ENCODE assay signal across 23 cellular contexts in the genomic region with DNA sequence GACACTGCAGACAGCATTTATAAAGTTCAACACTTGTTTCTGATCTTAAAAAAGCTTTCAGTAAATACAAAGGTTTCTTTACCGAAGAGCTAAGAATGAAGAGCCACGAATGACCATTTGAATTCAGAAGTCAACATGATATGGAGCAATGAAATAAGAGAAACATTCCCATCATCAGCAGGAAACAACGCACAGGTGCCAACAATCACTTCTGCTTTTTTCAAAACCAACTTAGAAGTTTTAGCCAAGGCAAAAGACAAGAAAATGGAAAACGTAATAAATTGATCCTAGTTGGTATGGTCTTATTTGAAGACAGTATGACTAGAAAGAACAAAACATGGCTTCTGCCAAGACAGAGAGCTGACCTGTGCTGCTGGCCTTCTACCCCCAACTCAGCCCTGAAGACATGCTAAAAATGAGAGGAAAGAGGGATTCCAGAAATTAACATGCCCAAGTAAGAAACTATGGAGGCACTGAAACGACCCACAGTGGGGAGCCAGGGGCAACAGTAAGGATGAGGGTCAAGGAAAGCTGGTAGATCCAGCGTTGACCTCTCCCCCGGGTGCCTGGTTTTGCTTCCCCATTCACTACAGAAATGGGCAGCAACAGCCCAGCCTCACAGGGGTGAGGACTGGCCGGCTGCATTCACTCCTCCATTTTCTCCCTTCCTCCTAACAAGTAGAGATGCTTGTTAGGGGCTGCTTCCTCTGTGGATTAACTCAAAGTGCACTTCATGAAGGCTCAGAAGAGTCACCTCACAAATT.
"Had no signal": no experiment of that assay in that cellular context is flagged by ENCODE, and none has a peak within 500 bp of the region (broad histone marks: within the 10 kb centered on the region; RNA-seq: fewer than 3 reads in every experiment).

No MANE protein-coding gene starts in this region.

- ATAC-seq: activated CD8-positive, alpha-beta memory T cell treated with anti-CD3 and anti-CD28 coated beads, Interleukin-2, amount 10 ng/mL, durations not matched to agents 7 days and 5 days; activated CD8-positive, alpha-beta T cell treated with anti-CD3 and anti-CD28 coated beads for 36 hours; left lung had no signal

- H3K4me3 Mint-ChIP-seq: activated CD4-positive, alpha-beta T cell treated with anti-CD3 and anti-CD28 coated beads, Interleukin-2, amount 10 ng/mL, durations not matched to agents 7 days and 5 days; activated CD8-positive, alpha-beta memory T cell treated with anti-CD3 and anti-CD28 coated beads, Interleukin-2, amount 10 ng/mL, durations not matched to agents 7 days and 5 days; activated CD8-positive, alpha-beta T cell treated with anti-CD3 and anti-CD28 coated beads for 36 hours; activated naive CD4-positive, alpha-beta T cell treated with anti-CD3 and anti-CD28 coated beads, Interleukin-2, amount 50 U/mL, for 24 hours; activated T-helper 1 cell treated with anti-CD3 and anti-CD28 coated beads, Interleukin-12 subunit alpha, Interleukin-12 subunit beta, Interleukin-2, Interleukin-4 antibody, amounts not matched to agents 30 ng/mL and 10 ng/mL and 1 ng/mL, durations not matched to agents 14 hours and 24 hours and 36 hours; brain; dendritic cell treated with granulocyte-macrophage colony-stimulating factor and Interleukin-4, amounts not matched to agents 40 ng/mL and 50 ng/mL, for 4 days; natural killer cell; type B pancreatic cell had no signal

- H3K9me3 Mint-ChIP-seq: activated CD4-positive, alpha-beta T cell treated with anti-CD3 and anti-CD28 coated beads, Interleukin-2, amount 10 ng/mL, durations not matched to agents 7 days and 5 days; activated CD8-positive, alpha-beta T cell treated with anti-CD3 and anti-CD28 coated beads for 36 hours; activated naive CD4-positive, alpha-beta T cell treated with anti-CD3 and anti-CD28 coated beads, Interleukin-2, amount 50 U/mL, for 24 hours; activated T-helper 1 cell treated with anti-CD3 and anti-CD28 coated beads, Interleukin-12 subunit alpha, Interleukin-12 subunit beta, Interleukin-2, Interleukin-4 antibody, amounts not matched to agents 30 ng/mL and 10 ng/mL and 1 ng/mL, durations not matched to agents 14 hours and 24 hours and 36 hours; brain; dendritic cell treated with granulocyte-macrophage colony-stimulating factor and Interleukin-4, amounts not matched to agents 40 ng/mL and 50 ng/mL, for 4 days; natural killer cell; type B pancreatic cell had no signal

- H3K27me3 Mint-ChIP-seq: activated CD4-positive, alpha-beta T cell treated with anti-CD3 and anti-CD28 coated beads, Interleukin-2, amount 10 ng/mL, durations not matched to agents 7 days and 5 days; activated CD8-positive, alpha-beta memory T cell treated with anti-CD3 and anti-CD28 coated beads, Interleukin-2, amount 10 ng/mL, durations not matched to agents 7 days and 5 days; activated CD8-positive, alpha-beta T cell treated with anti-CD3 and anti-CD28 coated beads for 36 hours; activated naive CD4-positive, alpha-beta T cell treated with anti-CD3 and anti-CD28 coated beads, Interleukin-2, amount 50 U/mL, for 24 hours; brain; dendritic cell treated with granulocyte-macrophage colony-stimulating factor and Interleukin-4, amounts not matched to agents 40 ng/mL and 50 ng/mL, for 4 days; progenitor cell of endocrine pancreas; type B pancreatic cell had no signal

- H3K27ac Mint-ChIP-seq: activated CD4-positive, alpha-beta T cell treated with anti-CD3 and anti-CD28 coated beads, Interleukin-2, amount 10 ng/mL, durations not matched to agents 7 days and 5 days; activated CD8-positive, alpha-beta memory T cell treated with anti-CD3 and anti-CD28 coated beads, Interleukin-2, amount 10 ng/mL, durations not matched to agents 7 days and 5 days; activated CD8-positive, alpha-beta T cell treated with anti-CD3 and anti-CD28 coated beads for 36 hours; activated naive CD4-positive, alpha-beta T cell treated with anti-CD3 and anti-CD28 coated beads, Interleukin-2, amount 50 U/mL, for 24 hours; activated T-helper 1 cell treated with anti-CD3 and anti-CD28 coated beads, Interleukin-12 subunit alpha, Interleukin-12 subunit beta, Interleukin-2, Interleukin-4 antibody, amounts not matched to agents 30 ng/mL and 10 ng/mL and 1 ng/mL, durations not matched to agents 14 hours and 24 hours and 36 hours; brain; dendritic cell treated with granulocyte-macrophage colony-stimulating factor and Interleukin-4, amounts not matched to agents 40 ng/mL and 50 ng/mL, for 4 days; progenitor cell of endocrine pancreas had no signal

- DNase-seq: activated CD4-positive, alpha-beta T cell treated with anti-CD3 and anti-CD28 coated beads, Interleukin-2, amount 10 ng/mL, durations not matched to agents 7 days and 5 days; activated CD4-positive, CD25-positive, alpha-beta regulatory T cell treated with anti-CD3 and anti-CD28 coated beads, Interleukin-2, amount 50 U/mL, for 72 hours; activated CD8-positive, alpha-beta memory T cell treated with anti-CD3 and anti-CD28 coated beads, Interleukin-2, amount 10 ng/mL, durations not matched to agents 7 days and 5 days; activated CD8-positive, alpha-beta T cell treated with anti-CD3 and anti-CD28 coated beads for 36 hours; activated gamma-delta T cell; aorta; effector CD4-positive, alpha-beta T cell; foreskin melanocyte; hippocampal formation; kidney glomerular epithelial cell; left lung; natural killer cell; retina; stimulated activated CD4-positive, alpha-beta T cell treated with anti-CD3 and anti-CD28 coated beads, Interleukin-2, amount 100 ng/mL, for 48 hours; stimulated activated CD8-positive, alpha-beta memory T cell treated with anti-CD3 and anti-CD28 coated beads, Interleukin-4, amount 100 ng/mL, for 48 hours; stimulated activated naive CD4-positive, alpha-beta T cell; T-helper 9 cell had no signal

- H3K36me3 Mint-ChIP-seq: natural killer cell had no signal
